Comparison of ENCODE assay signal across 16 cellular contexts in the genomic region with DNA sequence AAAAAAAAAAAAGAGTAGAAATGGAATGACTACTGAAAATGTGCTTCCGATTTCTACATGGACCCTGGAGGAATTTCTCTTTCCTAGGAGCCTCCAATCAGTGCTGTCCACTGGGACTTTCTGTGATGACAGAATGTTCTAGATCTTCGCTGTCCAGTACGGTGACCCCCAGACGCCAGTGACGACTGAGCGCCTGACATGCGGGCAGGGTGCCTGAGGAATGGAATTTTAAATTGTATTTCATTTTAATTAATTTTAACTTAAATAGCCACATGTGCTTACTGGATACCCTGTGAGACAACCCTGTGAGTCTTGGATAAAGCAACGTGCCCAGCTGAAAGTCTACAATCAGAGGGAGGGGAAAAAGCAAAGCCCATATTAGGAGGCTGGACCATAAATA. TPM values are rescaled to one million over a fixed set of nuclear protein-coding genes. Genes with fewer than 3 reads are reported as not detected.
DNase-seq lines count a peak whose midpoint lies in the region; ATAC-seq and TF ChIP-seq lines count a peak whose summit lies in the region.
"Had no signal": no experiment of that assay in that cellular context is flagged by ENCODE, and none has a peak within 500 bp of the region (broad histone marks: within the 10 kb centered on the region; RNA-seq: fewer than 3 reads in every experiment).

No MANE protein-coding gene starts in this region.

- no peaks in the 10 kb centered on the region for H3K9me3 ChIP-seq in gastroesophageal sphincter
- H3K9me3 ChIP-seq in osteoblast (ENCODE audit: low read depth, low read length), result no peaks in the 10 kb centered on the region
- no peaks in the 10 kb centered on the region for H3K9me3 ChIP-seq in tibial artery
- no peaks in the 10 kb centered on the region for H3K9me3 ChIP-seq in SJCRH30 (replicated peaks)

- H3K36me3 ChIP-seq in gastroesophageal sphincter (no peaks in the 10 kb centered on the region), osteoblast (ENCODE audit: insufficient read depth, low read length) (no peaks in the 10 kb centered on the region), tibial artery (no peaks in the 10 kb centered on the region), SJCRH30 (no peaks in the 10 kb centered on the region)
- H3K36me3 ChIP-seq: WERI-Rb-1 had no signal

- no peaks in the 10 kb centered on the region for H3K79me2 ChIP-seq in osteoblast (ENCODE audit: insufficient read depth, low read length)

- no peak for TF ChIP-seq POLR2A in gastroesophageal sphincter (IDR thresholded peaks at IDR 0.05)

- 24 to 48% methylated on average over 8 of the region's 8 CpGs for WGBS in gastroesophageal sphincter (ENCODE audit: low coverage in 1 of 2), 2 donors

- no peaks in the 10 kb centered on the region for H3K9me3 Mint-ChIP-seq in activated naive CD4-positive, alpha-beta T cell treated with anti-CD3 and anti-CD28 coated beads for 36 hours
- H3K9me3 Mint-ChIP-seq in CD14-positive monocyte, result peaks cover 0 to 17% (median 9%) of the 10 kb centered on the region in 7 donors
- H3K9me3 Mint-ChIP-seq: activated naive CD4-positive, alpha-beta T cell treated with anti-CD3 and anti-CD28 coated beads, Interleukin-2, amount 10 ng/mL, durations not matched to agents 7 days and 5 days; CD8-positive, alpha-beta memory T cell had no signal

- CTCF ChIA-PET in activated naive CD4-positive, alpha-beta T cell treated with anti-CD3 and anti-CD28 coated beads for 36 hours (lab: Charles Lee), result interaction anchor here (1.5 kb wide), 1 partner anchor 11 kb away, joined by 4 read pairs; no protein-coding TSS in a partner anchor

- no peak overlapping the region for H2AFZ ChIP-seq in osteoblast (ENCODE audit: low read length)

- TF ChIP-seq EP300 in gastroesophageal sphincter (IDR thresholded peaks at IDR 0.05), result peak; percentile 89

- peaks cover 15% of the 10 kb centered on the region for H3K4me1 Mint-ChIP-seq in activated naive CD4-positive, alpha-beta T cell treated with anti-CD3 and anti-CD28 coated beads for 36 hours (ENCODE audit: low read depth)
- H3K4me1 Mint-ChIP-seq in CD14-positive monocyte, result peaks cover 43% of the 10 kb centered on the region

- TF ChIP-seq CTCF in choroid plexus epithelial cell (conservative IDR thresholded peaks at IDR 0.05; ENCODE audit: low read depth, low read length) (no peak), gastroesophageal sphincter (IDR thresholded peaks at IDR 0.05) (no peak), osteoblast (IDR thresholded peaks at IDR 0.05; ENCODE audit: extremely low read depth, low read depth, low read length) (no peak), tibial artery (IDR thresholded peaks at IDR 0.05) (no peak), CD14-positive monocyte (IDR thresholded peaks at IDR 0.05) (no peak)

- no peaks in the 10 kb centered on the region for H3K36me3 Mint-ChIP-seq in activated naive CD4-positive, alpha-beta T cell treated with anti-CD3 and anti-CD28 coated beads for 36 hours (ENCODE audit: low read depth)
- H3K36me3 Mint-ChIP-seq in CD14-positive monocyte, result no peaks in the 10 kb centered on the region
- H3K36me3 Mint-ChIP-seq: activated naive CD4-positive, alpha-beta T cell treated with anti-CD3 and anti-CD28 coated beads, Interleukin-2, amount 10 ng/mL, durations not matched to agents 7 days and 5 days had no signal

- no peaks in the 10 kb centered on the region for H4K20me1 ChIP-seq in osteoblast (ENCODE audit: insufficient read depth, low read length)

- ATAC-seq in gastroesophageal sphincter (peak; percentile 69), GM18502 (IDR thresholded peaks at IDR 0.05; ENCODE audit: poor library complexity, unreplicated experiment) (no peak)
- ATAC-seq: HCT116 had no signal

- H3K4me3 Mint-ChIP-seq in activated naive CD4-positive, alpha-beta T cell treated with anti-CD3 and anti-CD28 coated beads for 36 hours, result no peak overlapping the region
- H3K4me3 Mint-ChIP-seq in CD14-positive monocyte, result no peak overlapping the region
- H3K4me3 Mint-ChIP-seq: activated naive CD4-positive, alpha-beta T cell treated with anti-CD3 and anti-CD28 coated beads, Interleukin-2, amount 10 ng/mL, durations not matched to agents 7 days and 5 days; CD8-positive, alpha-beta memory T cell had no signal

- no peak overlapping the region for H3K4me2 ChIP-seq in osteoblast (ENCODE audit: insufficient read depth, low read length)
- H3K4me2 ChIP-seq: smooth muscle cell had no signal

- H3K4me3 ChIP-seq in choroid plexus epithelial cell (ENCODE audit: low read depth, low read length) (no peak overlapping the region), gastroesophageal sphincter (no peak overlapping the region), osteoblast (ENCODE audit: insufficient read depth, low read length) (no peak overlapping the region), tibial artery (no peak overlapping the region), SJCRH30 (no peak overlapping the region)
- H3K4me3 ChIP-seq: smooth muscle cell had no signal

- H3K4me1 ChIP-seq in gastroesophageal sphincter (peaks cover 4 to 98% (median 64%) of the 10 kb centered on the region in 3 donors), osteoblast (ENCODE audit: insufficient read depth, low read length) (peaks cover 6% of the 10 kb centered on the region), tibial artery (peaks cover 6 to 74% (median 53%) of the 10 kb centered on the region in 4 donors), SJCRH30 (peaks cover 24% of the 10 kb centered on the region; the same call in 1 of the 2 replicates)

- intact Hi-C loops in tibial artery (cut with DNase I; ENCODE audit: low total_unique reads) (no loop called here), CD14-positive monocyte (cut with micrococcal nuclease) (loop anchor here in 1 of 2 donors (10.0 kb wide), 1 partner anchor 62 kb away; no protein-coding TSS in a partner anchor)
- intact Hi-C loops in activated naive CD4-positive, alpha-beta T cell treated with anti-CD3 and anti-CD28 coated beads for 36 hours (cut with micrococcal nuclease), result no loop called here

- H3K27ac ChIP-seq in gastroesophageal sphincter, result peak overlapping the region; percentile 82 to 88 (median 85)
- no peak overlapping the region for H3K27ac ChIP-seq in osteoblast (ENCODE audit: low read depth, low read length)
- H3K27ac ChIP-seq in tibial artery, result peak overlapping the region; percentile 10 to 44
- no peak overlapping the region for H3K27ac ChIP-seq in SJCRH30
- H3K27ac ChIP-seq: WERI-Rb-1 had no signal

- H3K27me3 ChIP-seq in gastroesophageal sphincter (no peaks in the 10 kb centered on the region), osteoblast (ENCODE audit: insufficient read depth, low read length) (no peaks in the 10 kb centered on the region), tibial artery (peaks cover 0 to 35% of the 10 kb centered on the region in 2 donors), SJCRH30 (no peaks in the 10 kb centered on the region)

- H3K27ac Mint-ChIP-seq in activated naive CD4-positive, alpha-beta T cell treated with anti-CD3 and anti-CD28 coated beads for 36 hours, result no peak overlapping the region
- no peak overlapping the region for H3K27ac Mint-ChIP-seq in CD14-positive monocyte
- H3K27ac Mint-ChIP-seq: activated naive CD4-positive, alpha-beta T cell treated with anti-CD3 and anti-CD28 coated beads, Interleukin-2, amount 10 ng/mL, durations not matched to agents 7 days and 5 days; CD8-positive, alpha-beta memory T cell had no signal

- DNase-seq in choroid plexus epithelial cell (ENCODE audit: low read depth) (peak; percentile 60), osteoblast (ENCODE audit: insufficient read length, low spot score, missing footprints) (peak; percentile 19), tibial artery (peak; percentile 73 to 85), CD14-positive monocyte (ENCODE audit: low spot score) (no peak), SJCRH30 (no peak)
- DNase-seq in activated naive CD4-positive, alpha-beta T cell treated with anti-CD3 and anti-CD28 coated beads for 36 hours, result no peak
- DNase-seq: activated CD4-positive, alpha-beta T cell treated with anti-CD3 and anti-CD28 coated beads, Interleukin-2, amount 50 U/mL, for 48 hours; activated naive CD4-positive, alpha-beta T cell treated with anti-CD3 and anti-CD28 coated beads, Interleukin-2, amount 10 ng/mL, durations not matched to agents 7 days and 5 days; CD8-positive, alpha-beta memory T cell; stimulated activated CD4-positive, alpha-beta T cell treated with anti-CD3 and anti-CD28 coated beads, Interleukin-4, amount 100 ng/mL, for 4 hours; T-helper 2 cell had no signal

- peaks cover 3% of the 10 kb centered on the region for H3K27me3 Mint-ChIP-seq in activated naive CD4-positive, alpha-beta T cell treated with anti-CD3 and anti-CD28 coated beads for 36 hours (ENCODE audit: low read depth)
- peaks cover 18 to 28% (median 27%) of the 10 kb centered on the region in 3 donors for H3K27me3 Mint-ChIP-seq in CD14-positive monocyte (ENCODE audit: low read depth in 3 of 3)

RNA-seq across cellular contexts. Expression of gene TLE6, which starts 4.1 kb away (rescaled TPM):
- total RNA-seq in gastroesophageal sphincter (under 1 TPM in 3 of 4 donors, not detected in 1; 0.19 to 0.64 (median 0.40) TPM), osteoblast (under 0.01 and 0.72 TPM in 2 replicates)
- total RNA-seq in activated naive CD4-positive, alpha-beta T cell treated with anti-CD3 and anti-CD28 coated beads for 36 hours, result 1 to 10 TPM in 1 of 2 experiments, under 1 TPM in 1; 0.52 to 1.6 TPM
- polyA plus RNA-seq in CD14-positive monocyte, result not detected
- total RNA-seq in SJCRH30 (2014; rRNA removed; shearing (Covaris generic)), result 2.6 TPM in 2 replicates
- polyA plus RNA-seq: CD8-positive, alpha-beta memory T cell had no signal

RNA-seq across cellular contexts. Expression of gene ZNF77, which starts 28.5 kb away (rescaled TPM):
- total RNA-seq in gastroesophageal sphincter (1 to 10 TPM; 2.2 to 6.8 (median 3.4) TPM), osteoblast (3.5 and 5.8 TPM in 2 replicates)
- total RNA-seq in activated naive CD4-positive, alpha-beta T cell treated with anti-CD3 and anti-CD28 coated beads for 36 hours, result 1 to 10 TPM; 3.7 to 3.9 TPM
- polyA plus RNA-seq in CD14-positive monocyte, result 1 to 10 TPM in 1 of 2 donors, under 1 TPM in 1; 0.30 to 1.0 TPM
- 14.1 and 17.3 TPM in 2 replicates for total RNA-seq in SJCRH30 (2014; rRNA removed; shearing (Covaris generic))

RNA-seq across cellular contexts. Expression of gene TLE2, which starts 55.9 kb away (rescaled TPM):
- total RNA-seq in gastroesophageal sphincter (10 to 100 TPM; 27.1 to 46.1 (median 34.4) TPM), osteoblast (2.4 and 5.1 TPM in 2 replicates)
- 1 to 10 TPM; 6.5 to 7.2 TPM for total RNA-seq in activated naive CD4-positive, alpha-beta T cell treated with anti-CD3 and anti-CD28 coated beads for 36 hours
- not detected for polyA plus RNA-seq in CD14-positive monocyte
- 3.7 and 4.7 TPM in 2 replicates for total RNA-seq in SJCRH30 (2014; rRNA removed; shearing (Covaris generic))

Comparison
In these comparisons a context has a peak if more than half of its experiments do, and no peak if none do; other contexts are left out.
1. DNase-seq: peak in choroid plexus epithelial cell (single experiment), osteoblast (single experiment) and tibial artery (2 of 2); none in activated naive CD4-positive, alpha-beta T cell treated with anti-CD3 and anti-CD28 coated beads for 36 hours (single experiment), CD14-positive monocyte (single experiment) and SJCRH30 (0 of 2).
2. H3K27ac ChIP-seq: peak in gastroesophageal sphincter (4 of 4) and tibial artery (2 of 2); none in osteoblast (single experiment) and SJCRH30 (single experiment).